ENCODE assay signal across 1 cellular context in genomic region chr11:75576445-75577049, GRCh38.
TF ChIP-seq lines count a peak whose summit lies in the region.

No MANE protein-coding gene starts in this region.

TF ChIP-seq in H1, 55 proteins besides CTCF, POLR2A, EP300 and RAD21 (continued from another document):
- TF ChIP-seq MAX (IDR thresholded peaks at IDR 0.05) (peak; percentile 92), HDAC2 (IDR thresholded peaks at IDR 0.05; ENCODE audit: borderline replicate concordance in 1 of 2, low read depth in 2 of 2, low read length in 2 of 2) (no peak), BACH1 (IDR thresholded peaks at IDR 0.05; ENCODE audit: low read length) (peak; percentile 59; the same call in 1 of the 2 replicates), CBX8 (IDR thresholded peaks at IDR 0.05; ENCODE audit: borderline replicate concordance, low read depth, low read length) (no peak), YY1 (IDR thresholded peaks at IDR 0.05; ENCODE audit: low read depth, low read length) (no peak), SP1 (IDR thresholded peaks at IDR 0.05; ENCODE audit: low read depth, low read length) (no peak)
- TF ChIP-seq, protein P1, sequence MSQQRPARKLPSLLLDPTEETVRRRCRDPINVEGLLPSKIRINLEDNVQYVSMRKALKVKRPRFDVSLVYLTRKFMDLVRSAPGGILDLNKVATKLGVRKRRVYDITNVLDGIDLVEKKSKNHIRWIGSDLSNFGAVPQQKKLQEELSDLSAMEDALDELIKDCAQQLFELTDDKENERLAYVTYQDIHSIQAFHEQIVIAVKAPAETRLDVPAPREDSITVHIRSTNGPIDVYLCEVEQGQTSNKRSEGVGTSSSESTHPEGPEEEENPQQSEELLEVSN (IDR thresholded peaks at IDR 0.05) = peak; percentile 87
